In the genomic region with DNA sequence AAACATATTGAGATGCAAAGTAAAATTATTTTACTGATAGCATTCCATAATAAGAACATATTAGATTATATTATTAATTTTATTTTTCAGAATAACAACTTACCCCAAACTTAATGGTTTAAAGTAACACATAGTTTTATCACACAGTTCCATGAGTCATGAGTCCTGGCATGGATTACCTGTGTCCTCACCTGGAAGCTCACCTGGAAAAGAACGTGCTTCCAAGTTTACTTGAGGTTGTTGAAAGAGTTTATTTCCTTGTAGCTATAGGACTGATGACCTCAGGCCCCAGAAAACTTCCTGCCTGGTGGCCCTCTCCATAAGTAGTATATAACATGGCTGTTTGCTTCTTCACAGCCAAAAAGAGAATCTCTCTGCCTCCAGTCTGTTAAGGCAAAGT, we compare ENCODE assay signal across 20 cellular contexts.
"Had no signal": no experiment of that assay in that cellular context is flagged by ENCODE, and none has a peak within 500 bp of the region (broad histone marks: within the 10 kb centered on the region; RNA-seq: fewer than 3 reads in every experiment).

No MANE protein-coding gene starts in this region.

- H3K27ac Mint-ChIP-seq: activated CD8-positive, alpha-beta T cell treated with anti-CD3 and anti-CD28 coated beads, Interleukin-2, amount 10 ng/mL, durations not matched to agents 7 days and 5 days; activated naive CD8-positive, alpha-beta T cell treated with anti-CD3 and anti-CD28 coated beads, Interleukin-2, amount 50 U/mL, for 24 hours; activated T-helper 1 cell treated with anti-CD3 and anti-CD28 coated beads, Interleukin-12 subunit alpha, Interleukin-12 subunit beta, Interleukin-2, Interleukin-4 antibody, amounts not matched to agents 30 ng/mL and 10 ng/mL and 1 ng/mL, durations not matched to agents 14 hours and 24 hours and 36 hours; naive B cell; stimulated activated memory B cell treated with anti-CD40 and anti-IgM and Interleukin-4, amounts not matched to agents 10 μg/mL and 1 μg/mL and 100 μg/mL, for 72 hours had no signal

- DNase-seq: activated CD4-positive, alpha-beta T cell treated with anti-CD3 and anti-CD28 coated beads for 1 hour; activated CD4-positive, alpha-beta T cell treated with anti-CD3 and anti-CD28 coated beads, Interleukin-2, amount 50 U/mL, for 1 hour; activated CD8-positive, alpha-beta T cell treated with anti-CD3 and anti-CD28 coated beads, Interleukin-2, amount 10 ng/mL, durations not matched to agents 7 days and 5 days; activated gamma-delta T cell; activated naive CD4-positive, alpha-beta T cell treated with anti-CD3 and anti-CD28 coated beads, Interleukin-2, amount 50 U/mL, for 16 hours; activated naive CD8-positive, alpha-beta T cell treated with anti-CD3 and anti-CD28 coated beads, Interleukin-2, amount 50 U/mL, for 24 hours; effector CD4-positive, alpha-beta T cell; foreskin melanocyte; hypothalamus; mesenchymal stem cell; naive B cell; nucleus accumbens; right lobe of liver; stimulated activated CD4-positive, alpha-beta T cell treated with anti-CD3 and anti-CD28 coated beads, Interleukin-2, amount 100 ng/mL, for 24 hours; transverse colon; uterus had no signal

- H3K36me3 Mint-ChIP-seq: naive B cell; stimulated activated memory B cell treated with anti-CD40 and anti-IgM and Interleukin-4, amounts not matched to agents 10 μg/mL and 1 μg/mL and 100 μg/mL, for 72 hours had no signal

- H3K4me3 Mint-ChIP-seq: activated CD8-positive, alpha-beta T cell treated with anti-CD3 and anti-CD28 coated beads, Interleukin-2, amount 10 ng/mL, durations not matched to agents 7 days and 5 days; activated naive CD8-positive, alpha-beta T cell treated with anti-CD3 and anti-CD28 coated beads, Interleukin-2, amount 50 U/mL, for 24 hours; activated T-helper 1 cell treated with anti-CD3 and anti-CD28 coated beads, Interleukin-12 subunit alpha, Interleukin-12 subunit beta, Interleukin-2, Interleukin-4 antibody, amounts not matched to agents 30 ng/mL and 10 ng/mL and 1 ng/mL, durations not matched to agents 14 hours and 24 hours and 36 hours; naive B cell; stimulated activated memory B cell treated with anti-CD40 and anti-IgM and Interleukin-4, amounts not matched to agents 10 μg/mL and 1 μg/mL and 100 μg/mL, for 72 hours had no signal

- H3K9me3 Mint-ChIP-seq: activated naive CD8-positive, alpha-beta T cell treated with anti-CD3 and anti-CD28 coated beads, Interleukin-2, amount 50 U/mL, for 24 hours; activated T-helper 1 cell treated with anti-CD3 and anti-CD28 coated beads, Interleukin-12 subunit alpha, Interleukin-12 subunit beta, Interleukin-2, Interleukin-4 antibody, amounts not matched to agents 30 ng/mL and 10 ng/mL and 1 ng/mL, durations not matched to agents 14 hours and 24 hours and 36 hours; naive B cell; stimulated activated memory B cell treated with anti-CD40 and anti-IgM and Interleukin-4, amounts not matched to agents 10 μg/mL and 1 μg/mL and 100 μg/mL, for 72 hours had no signal

- H3K36me3 ChIP-seq: right lobe of liver, transverse colon, uterus had no signal

- H3K9me3 ChIP-seq: right lobe of liver, transverse colon, uterus had no signal

- FAIRE-seq: endometrium had no signal

- H3K4me3 ChIP-seq: right lobe of liver, skin epidermis, transverse colon, uterus had no signal

- H3K27me3 ChIP-seq: right lobe of liver, transverse colon, uterus had no signal

- H3K4me1 Mint-ChIP-seq: activated naive CD8-positive, alpha-beta T cell treated with anti-CD3 and anti-CD28 coated beads, Interleukin-2, amount 50 U/mL, for 24 hours; naive B cell; stimulated activated memory B cell treated with anti-CD40 and anti-IgM and Interleukin-4, amounts not matched to agents 10 μg/mL and 1 μg/mL and 100 μg/mL, for 72 hours had no signal

- H3K27ac ChIP-seq: right lobe of liver, skin epidermis, transverse colon, uterus had no signal

- ATAC-seq: activated CD8-positive, alpha-beta T cell treated with anti-CD3 and anti-CD28 coated beads, Interleukin-2, amount 10 ng/mL, durations not matched to agents 7 days and 5 days; activated naive CD8-positive, alpha-beta T cell treated with anti-CD3 and anti-CD28 coated beads, Interleukin-2, amount 50 U/mL, for 24 hours; right lobe of liver; stimulated activated memory B cell treated with anti-CD40 and anti-IgM and Interleukin-4, amounts not matched to agents 10 μg/mL and 1 μg/mL and 100 μg/mL, for 72 hours had no signal

- H3K4me1 ChIP-seq: right lobe of liver, transverse colon, uterus had no signal

- H3K27me3 Mint-ChIP-seq: activated naive CD8-positive, alpha-beta T cell treated with anti-CD3 and anti-CD28 coated beads, Interleukin-2, amount 50 U/mL, for 24 hours; stimulated activated memory B cell treated with anti-CD40 and anti-IgM and Interleukin-4, amounts not matched to agents 10 μg/mL and 1 μg/mL and 100 μg/mL, for 72 hours had no signal
